In the genomic region with DNA sequence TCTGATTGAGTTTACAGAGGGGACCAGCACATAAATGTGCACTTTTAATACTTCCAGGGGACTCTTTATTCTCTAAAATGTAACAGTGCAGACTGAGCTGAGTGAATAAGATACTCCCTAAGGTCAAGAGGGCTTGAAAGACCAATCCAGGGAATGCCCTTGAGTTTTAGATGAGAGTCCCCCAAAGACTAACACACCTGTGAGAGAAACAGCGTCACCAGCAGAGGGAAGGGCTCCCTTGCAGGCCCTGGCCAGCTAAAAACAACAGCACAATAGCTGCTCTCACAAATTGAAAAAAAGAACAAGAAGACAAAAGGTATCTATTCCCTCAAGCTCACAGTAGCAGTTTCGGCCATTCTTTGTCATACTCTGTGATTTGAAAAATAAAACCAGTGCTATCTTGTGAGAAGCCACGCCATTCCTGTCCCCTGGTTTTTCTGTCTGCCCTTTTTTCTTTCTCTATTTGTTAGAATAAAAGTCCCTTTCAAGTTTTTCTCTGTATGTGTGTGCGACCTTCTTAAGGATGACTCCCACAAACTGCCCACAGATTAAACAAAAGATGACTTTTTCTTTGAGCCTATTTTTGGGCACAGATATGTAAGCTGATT, we compare ENCODE assay signal across 1 cellular context.
TF ChIP-seq lines count a peak whose summit lies in the region.

No MANE protein-coding gene starts in this region.

TF ChIP-seq in GM23338, 12 proteins besides CTCF, POLR2A, EP300 and RAD21 (continued from another document):
- TF ChIP-seq, protein P1, sequence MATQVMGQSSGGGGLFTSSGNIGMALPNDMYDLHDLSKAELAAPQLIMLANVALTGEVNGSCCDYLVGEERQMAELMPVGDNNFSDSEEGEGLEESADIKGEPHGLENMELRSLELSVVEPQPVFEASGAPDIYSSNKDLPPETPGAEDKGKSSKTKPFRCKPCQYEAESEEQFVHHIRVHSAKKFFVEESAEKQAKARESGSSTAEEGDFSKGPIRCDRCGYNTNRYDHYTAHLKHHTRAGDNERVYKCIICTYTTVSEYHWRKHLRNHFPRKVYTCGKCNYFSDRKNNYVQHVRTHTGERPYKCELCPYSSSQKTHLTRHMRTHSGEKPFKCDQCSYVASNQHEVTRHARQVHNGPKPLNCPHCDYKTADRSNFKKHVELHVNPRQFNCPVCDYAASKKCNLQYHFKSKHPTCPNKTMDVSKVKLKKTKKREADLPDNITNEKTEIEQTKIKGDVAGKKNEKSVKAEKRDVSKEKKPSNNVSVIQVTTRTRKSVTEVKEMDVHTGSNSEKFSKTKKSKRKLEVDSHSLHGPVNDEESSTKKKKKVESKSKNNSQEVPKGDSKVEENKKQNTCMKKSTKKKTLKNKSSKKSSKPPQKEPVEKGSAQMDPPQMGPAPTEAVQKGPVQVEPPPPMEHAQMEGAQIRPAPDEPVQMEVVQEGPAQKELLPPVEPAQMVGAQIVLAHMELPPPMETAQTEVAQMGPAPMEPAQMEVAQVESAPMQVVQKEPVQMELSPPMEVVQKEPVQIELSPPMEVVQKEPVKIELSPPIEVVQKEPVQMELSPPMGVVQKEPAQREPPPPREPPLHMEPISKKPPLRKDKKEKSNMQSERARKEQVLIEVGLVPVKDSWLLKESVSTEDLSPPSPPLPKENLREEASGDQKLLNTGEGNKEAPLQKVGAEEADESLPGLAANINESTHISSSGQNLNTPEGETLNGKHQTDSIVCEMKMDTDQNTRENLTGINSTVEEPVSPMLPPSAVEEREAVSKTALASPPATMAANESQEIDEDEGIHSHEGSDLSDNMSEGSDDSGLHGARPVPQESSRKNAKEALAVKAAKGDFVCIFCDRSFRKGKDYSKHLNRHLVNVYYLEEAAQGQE (IDR thresholded peaks at IDR 0.05; ENCODE audit: unreplicated experiment), result no peak
- no peak for TF ChIP-seq ZNF331 (CRISPR knock-in tag; IDR thresholded peaks at IDR 0.05; ENCODE audit: low read depth)
- no peak for TF ChIP-seq NANOG (IDR thresholded peaks at IDR 0.05; ENCODE audit: borderline replicate concordance)
- no peak for TF ChIP-seq JUNB (IDR thresholded peaks at IDR 0.05; ENCODE audit: unreplicated experiment)
- TF ChIP-seq, protein P2, sequence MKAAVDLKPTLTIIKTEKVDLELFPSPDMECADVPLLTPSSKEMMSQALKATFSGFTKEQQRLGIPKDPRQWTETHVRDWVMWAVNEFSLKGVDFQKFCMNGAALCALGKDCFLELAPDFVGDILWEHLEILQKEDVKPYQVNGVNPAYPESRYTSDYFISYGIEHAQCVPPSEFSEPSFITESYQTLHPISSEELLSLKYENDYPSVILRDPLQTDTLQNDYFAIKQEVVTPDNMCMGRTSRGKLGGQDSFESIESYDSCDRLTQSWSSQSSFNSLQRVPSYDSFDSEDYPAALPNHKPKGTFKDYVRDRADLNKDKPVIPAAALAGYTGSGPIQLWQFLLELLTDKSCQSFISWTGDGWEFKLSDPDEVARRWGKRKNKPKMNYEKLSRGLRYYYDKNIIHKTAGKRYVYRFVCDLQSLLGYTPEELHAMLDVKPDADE (IDR thresholded peaks at IDR 0.05), result no peak
- TF ChIP-seq, protein P3, sequence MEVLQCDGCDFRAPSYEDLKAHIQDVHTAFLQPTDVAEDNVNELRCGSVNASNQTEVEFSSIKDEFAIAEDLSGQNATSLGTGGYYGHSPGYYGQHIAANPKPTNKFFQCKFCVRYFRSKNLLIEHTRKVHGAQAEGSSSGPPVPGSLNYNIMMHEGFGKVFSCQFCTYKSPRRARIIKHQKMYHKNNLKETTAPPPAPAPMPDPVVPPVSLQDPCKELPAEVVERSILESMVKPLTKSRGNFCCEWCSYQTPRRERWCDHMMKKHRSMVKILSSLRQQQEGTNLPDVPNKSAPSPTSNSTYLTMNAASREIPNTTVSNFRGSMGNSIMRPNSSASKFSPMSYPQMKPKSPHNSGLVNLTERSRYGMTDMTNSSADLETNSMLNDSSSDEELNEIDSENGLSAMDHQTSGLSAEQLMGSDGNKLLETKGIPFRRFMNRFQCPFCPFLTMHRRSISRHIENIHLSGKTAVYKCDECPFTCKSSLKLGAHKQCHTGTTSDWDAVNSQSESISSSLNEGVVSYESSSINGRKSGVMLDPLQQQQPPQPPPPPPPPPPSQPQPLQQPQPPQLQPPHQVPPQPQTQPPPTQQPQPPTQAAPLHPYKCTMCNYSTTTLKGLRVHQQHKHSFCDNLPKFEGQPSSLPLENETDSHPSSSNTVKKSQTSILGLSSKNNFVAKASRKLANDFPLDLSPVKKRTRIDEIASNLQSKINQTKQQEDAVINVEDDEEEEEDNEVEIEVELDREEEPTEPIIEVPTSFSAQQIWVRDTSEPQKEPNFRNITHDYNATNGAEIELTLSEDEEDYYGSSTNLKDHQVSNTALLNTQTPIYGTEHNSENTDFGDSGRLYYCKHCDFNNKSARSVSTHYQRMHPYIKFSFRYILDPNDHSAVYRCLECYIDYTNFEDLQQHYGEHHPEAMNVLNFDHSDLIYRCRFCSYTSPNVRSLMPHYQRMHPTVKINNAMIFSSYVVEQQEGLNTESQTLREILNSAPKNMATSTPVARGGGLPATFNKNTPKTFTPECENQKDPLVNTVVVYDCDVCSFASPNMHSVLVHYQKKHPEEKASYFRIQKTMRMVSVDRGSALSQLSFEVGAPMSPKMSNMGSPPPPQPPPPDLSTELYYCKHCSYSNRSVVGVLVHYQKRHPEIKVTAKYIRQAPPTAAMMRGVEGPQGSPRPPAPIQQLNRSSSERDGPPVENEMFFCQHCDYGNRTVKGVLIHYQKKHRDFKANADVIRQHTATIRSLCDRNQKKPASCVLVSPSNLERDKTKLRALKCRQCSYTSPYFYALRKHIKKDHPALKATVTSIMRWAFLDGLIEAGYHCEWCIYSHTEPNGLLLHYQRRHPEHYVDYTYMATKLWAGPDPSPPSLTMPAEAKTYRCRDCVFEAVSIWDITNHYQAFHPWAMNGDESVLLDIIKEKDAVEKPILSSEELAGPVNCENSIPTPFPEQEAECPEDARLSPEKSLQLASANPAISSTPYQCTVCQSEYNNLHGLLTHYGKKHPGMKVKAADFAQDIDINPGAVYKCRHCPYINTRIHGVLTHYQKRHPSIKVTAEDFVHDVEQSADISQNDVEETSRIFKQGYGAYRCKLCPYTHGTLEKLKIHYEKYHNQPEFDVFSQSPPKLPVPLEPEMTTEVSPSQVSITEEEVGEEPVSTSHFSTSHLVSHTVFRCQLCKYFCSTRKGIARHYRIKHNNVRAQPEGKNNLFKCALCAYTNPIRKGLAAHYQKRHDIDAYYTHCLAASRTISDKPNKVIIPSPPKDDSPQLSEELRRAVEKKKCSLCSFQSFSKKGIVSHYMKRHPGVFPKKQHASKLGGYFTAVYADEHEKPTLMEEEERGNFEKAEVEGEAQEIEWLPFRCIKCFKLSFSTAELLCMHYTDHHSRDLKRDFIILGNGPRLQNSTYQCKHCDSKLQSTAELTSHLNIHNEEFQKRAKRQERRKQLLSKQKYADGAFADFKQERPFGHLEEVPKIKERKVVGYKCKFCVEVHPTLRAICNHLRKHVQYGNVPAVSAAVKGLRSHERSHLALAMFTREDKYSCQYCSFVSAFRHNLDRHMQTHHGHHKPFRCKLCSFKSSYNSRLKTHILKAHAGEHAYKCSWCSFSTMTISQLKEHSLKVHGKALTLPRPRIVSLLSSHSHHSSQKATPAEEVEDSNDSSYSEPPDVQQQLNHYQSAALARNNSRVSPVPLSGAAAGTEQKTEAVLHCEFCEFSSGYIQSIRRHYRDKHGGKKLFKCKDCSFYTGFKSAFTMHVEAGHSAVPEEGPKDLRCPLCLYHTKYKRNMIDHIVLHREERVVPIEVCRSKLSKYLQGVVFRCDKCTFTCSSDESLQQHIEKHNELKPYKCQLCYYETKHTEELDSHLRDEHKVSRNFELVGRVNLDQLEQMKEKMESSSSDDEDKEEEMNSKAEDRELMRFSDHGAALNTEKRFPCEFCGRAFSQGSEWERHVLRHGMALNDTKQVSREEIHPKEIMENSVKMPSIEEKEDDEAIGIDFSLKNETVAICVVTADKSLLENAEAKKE (CRISPR knock-in tag; IDR thresholded peaks at IDR 0.05), result no peak
- no peak for TF ChIP-seq EZH2 (IDR thresholded peaks at IDR 0.05; ENCODE audit: low read depth, unreplicated experiment)
- TF ChIP-seq CREB1 (CRISPR knock-in tag; IDR thresholded peaks at IDR 0.05; ENCODE audit: low read depth), result no peak
